Comparison of ENCODE assay signal across 1 cellular context in genomic region chr20:3477861-3478544, GRCh38.
TF ChIP-seq lines count a peak whose summit lies in the region.

No MANE protein-coding gene starts in this region.

TF ChIP-seq in HepG2, 621 proteins besides CTCF, POLR2A, EP300 and RAD21 (continued from another document):
- TF ChIP-seq PAXIP1 (CRISPR knock-in tag; conservative IDR thresholded peaks at IDR 0.05) (peak; percentile 84), PHF5A (CRISPR knock-in tag; IDR thresholded peaks at IDR 0.05; ENCODE audit: low read depth, unreplicated experiment) (peak; percentile 62), ERF (CRISPR knock-in tag; IDR thresholded peaks at IDR 0.05) (0 out of 2 replicates have a peak, but pooled peaks have one; percentile 39), ZNF362 (CRISPR knock-in tag; IDR thresholded peaks at IDR 0.05; ENCODE audit: borderline replicate concordance) (peak; percentile 73; the same call in 1 of the 2 replicates)
